ENCODE assay signal across 9 cellular contexts in genomic region chr6:3977875-3978711, GRCh38.
DNase-seq lines count a peak whose midpoint lies in the region; ATAC-seq and TF ChIP-seq lines count a peak whose summit lies in the region.
"Had no signal": no experiment of that assay in that cellular context is flagged by ENCODE, and none has a peak within 500 bp of the region (broad histone marks: within the 10 kb centered on the region; RNA-seq: fewer than 3 reads in every experiment).

No MANE protein-coding gene starts in this region.

- H3K9ac ChIP-seq in parathyroid adenoma, result no peak overlapping the region

- no peak overlapping the region for H3K27ac ChIP-seq in foreskin keratinocyte
- no peak overlapping the region for H3K27ac ChIP-seq in parathyroid adenoma
- H3K27ac ChIP-seq: SJCRH30 had no signal

- peak; percentile 58 for TF ChIP-seq CTCF in BE2C (IDR thresholded peaks at IDR 0.05; ENCODE audit: low read depth, low read length)
- peak; percentile 81 for TF ChIP-seq CTCF in foreskin keratinocyte (conservative IDR thresholded peaks at IDR 0.05)
- TF ChIP-seq CTCF in parathyroid adenoma (IDR thresholded peaks at IDR 0.05), result peak; percentile 35

- H3K27me3 ChIP-seq in BE2C (peaks cover 3% of the 10 kb centered on the region; the same call in 1 of the 2 replicates), foreskin keratinocyte (no peaks in the 10 kb centered on the region), parathyroid adenoma (ENCODE audit: control insufficient read depth, insufficient read depth, low read length) (no peaks in the 10 kb centered on the region)
- H3K27me3 ChIP-seq: SJCRH30 had no signal

- peak; percentile 85 for ATAC-seq in GM18909 (IDR thresholded peaks at IDR 0.05; ENCODE audit: poor library complexity, unreplicated experiment)
- ATAC-seq in HG03135 (IDR thresholded peaks at IDR 0.05; ENCODE audit: unreplicated experiment), result peak; percentile 75
- ATAC-seq in foreskin keratinocyte, result peak; percentile 71

- H3K4me3 Mint-ChIP-seq in activated T-helper 1 cell treated with anti-CD3 and anti-CD28 coated beads, Interleukin-12 subunit alpha, Interleukin-12 subunit beta, Interleukin-2, Interleukin-4 antibody, amounts not matched to agents 30 ng/mL and 10 ng/mL and 1 ng/mL, durations not matched to agents 14 hours and 24 hours and 36 hours, result no peak overlapping the region

- peaks cover 8% of the 10 kb centered on the region for H3K4me1 Mint-ChIP-seq in activated T-helper 1 cell treated with anti-CD3 and anti-CD28 coated beads, Interleukin-12 subunit alpha, Interleukin-12 subunit beta, Interleukin-2, Interleukin-4 antibody, amounts not matched to agents 30 ng/mL and 10 ng/mL and 1 ng/mL, durations not matched to agents 14 hours and 24 hours and 36 hours (ENCODE audit: low read depth)

- no peak overlapping the region for H2AFZ ChIP-seq in parathyroid adenoma

- no peaks in the 10 kb centered on the region for H3K36me3 ChIP-seq in BE2C
- no peaks in the 10 kb centered on the region for H3K36me3 ChIP-seq in parathyroid adenoma (ENCODE audit: control insufficient read depth, insufficient read depth, low read length)
- H3K36me3 ChIP-seq: SJCRH30 had no signal

- intact Hi-C loops in activated T-helper 1 cell treated with anti-CD3 and anti-CD28 coated beads, Interleukin-12 subunit alpha, Interleukin-12 subunit beta, Interleukin-2, Interleukin-4 antibody, amounts not matched to agents 30 ng/mL and 10 ng/mL and 1 ng/mL, durations not matched to agents 14 hours and 24 hours and 36 hours (cut with micrococcal nuclease), result loop anchor here (1.0 to 2.0 kb wide), 2 partner anchors 31 to 236 kb away; no protein-coding TSS in a partner anchor

- H3K9me3 ChIP-seq in BE2C (no peaks in the 10 kb centered on the region; the same call in 1 of the 2 replicates), parathyroid adenoma (ENCODE audit: control insufficient read depth, low read length) (no peaks in the 10 kb centered on the region)
- H3K9me3 ChIP-seq: SJCRH30 had no signal

- no peak for DNase-seq in BE2C
- DNase-seq in OCI-M2 (lab: John Stamatoyannopoulos, UW; ENCODE audit: unreplicated experiment), result peak; percentile 58
- peak; percentile 24 for DNase-seq in activated T-helper 1 cell treated with anti-CD3 and anti-CD28 coated beads, Interleukin-12 subunit alpha, Interleukin-12 subunit beta, Interleukin-2, Interleukin-4 antibody, amounts not matched to agents 30 ng/mL and 10 ng/mL and 1 ng/mL, durations not matched to agents 14 hours and 24 hours and 36 hours (ENCODE audit: low spot score)
- peak in 1 of 2 donors; percentile 55 for DNase-seq in foreskin keratinocyte
- DNase-seq in COR-L47 (lab: John Stamatoyannopoulos, UW), result no peak

- no peak overlapping the region for H3K4me3 ChIP-seq in BE2C (ENCODE audit: low read depth, low read length)
- H3K4me3 ChIP-seq in parathyroid adenoma (ENCODE audit: low read depth, low read length), result no peak overlapping the region
- H3K4me3 ChIP-seq: SJCRH30 had no signal

- peaks cover under 1% of the 10 kb centered on the region for H3K79me2 ChIP-seq in parathyroid adenoma

- H3K4me2 ChIP-seq in parathyroid adenoma (ENCODE audit: low read length), result no peak overlapping the region

- peaks cover 17% of the 10 kb centered on the region for H3K27me3 Mint-ChIP-seq in activated T-helper 1 cell treated with anti-CD3 and anti-CD28 coated beads, Interleukin-12 subunit alpha, Interleukin-12 subunit beta, Interleukin-2, Interleukin-4 antibody, amounts not matched to agents 30 ng/mL and 10 ng/mL and 1 ng/mL, durations not matched to agents 14 hours and 24 hours and 36 hours (ENCODE audit: insufficient read depth)

- H3K4me1 ChIP-seq in BE2C (no peaks in the 10 kb centered on the region), foreskin keratinocyte (no peaks in the 10 kb centered on the region), parathyroid adenoma (no peaks in the 10 kb centered on the region)
- H3K4me1 ChIP-seq: SJCRH30 had no signal

- peaks cover 2% of the 10 kb centered on the region for H3K36me3 Mint-ChIP-seq in activated T-helper 1 cell treated with anti-CD3 and anti-CD28 coated beads, Interleukin-12 subunit alpha, Interleukin-12 subunit beta, Interleukin-2, Interleukin-4 antibody, amounts not matched to agents 30 ng/mL and 10 ng/mL and 1 ng/mL, durations not matched to agents 14 hours and 24 hours and 36 hours (ENCODE audit: low read depth)

- no peaks in the 10 kb centered on the region for H3K9me3 Mint-ChIP-seq in activated T-helper 1 cell treated with anti-CD3 and anti-CD28 coated beads, Interleukin-12 subunit alpha, Interleukin-12 subunit beta, Interleukin-2, Interleukin-4 antibody, amounts not matched to agents 30 ng/mL and 10 ng/mL and 1 ng/mL, durations not matched to agents 14 hours and 24 hours and 36 hours

- no peak overlapping the region for H3K27ac Mint-ChIP-seq in activated T-helper 1 cell treated with anti-CD3 and anti-CD28 coated beads, Interleukin-12 subunit alpha, Interleukin-12 subunit beta, Interleukin-2, Interleukin-4 antibody, amounts not matched to agents 30 ng/mL and 10 ng/mL and 1 ng/mL, durations not matched to agents 14 hours and 24 hours and 36 hours

Comparison
In these comparisons a context has a peak if more than half of its experiments do, and no peak if none do; other contexts are left out.
1. DNase-seq: peak in OCI-M2 (single experiment) and activated T-helper 1 cell treated with anti-CD3 and anti-CD28 coated beads, Interleukin-12 subunit alpha, Interleukin-12 subunit beta, Interleukin-2, Interleukin-4 antibody, amounts not matched to agents 30 ng/mL and 10 ng/mL and 1 ng/mL, durations not matched to agents 14 hours and 24 hours and 36 hours (single experiment); none in BE2C (single experiment) and COR-L47 (single experiment).
2. Peak in every context shown above with its lines, with median percentiles within 50 percentile points of each other: CTCF ChIP-seq and ATAC-seq.